Comparison of ENCODE assay signal across 23 cellular contexts in genomic region chr4:160772668-160773067, GRCh38.
"Had no signal": no experiment of that assay in that cellular context is flagged by ENCODE, and none has a peak within 500 bp of the region (broad histone marks: within the 10 kb centered on the region; RNA-seq: fewer than 3 reads in every experiment).

No MANE protein-coding gene starts in this region.

- H3K27ac Mint-ChIP-seq: activated T-cell treated with anti-CD3 and anti-CD28 coated beads, Interleukin-2, amount 50 U/mL, for 72 hours; nephron; stimulated activated naive CD8-positive, alpha-beta T cell treated with anti-CD3 and anti-CD28 coated beads, Interleukin-15, Interleukin-2, amounts not matched to agents 100 ng/mL and 50 ng/mL, for 24 hours had no signal

- H3K9me3 Mint-ChIP-seq: nephron had no signal

- H3K4me3 ChIP-seq: cardiac muscle cell, esophagus squamous epithelium, lower lobe of right lung, suprapubic skin, transverse colon, vagina had no signal

- H3K27me3 ChIP-seq: cardiac muscle cell, esophagus squamous epithelium, suprapubic skin, transverse colon, vagina had no signal

- DNase-seq: activated CD4-positive, alpha-beta T cell treated with anti-CD3 and anti-CD28 coated beads for 1 hour; activated CD8-positive, alpha-beta memory T cell treated with anti-CD3 and anti-CD28 coated beads for 24 hours; activated CD8-positive, alpha-beta memory T cell treated with anti-CD3 and anti-CD28 coated beads, Interleukin-2, amount 50 U/mL, for 48 hours; activated effector memory CD4-positive, alpha-beta T cell treated with anti-CD3 and anti-CD28 coated beads, Interleukin-2, amount 50 U/mL, for 16 hours; activated naive CD4-positive, alpha-beta T cell treated with anti-CD3 and anti-CD28 coated beads, Interleukin-2, amount 50 U/mL, for 16 hours; activated T-cell treated with anti-CD3 and anti-CD28 coated beads, Interleukin-2, amount 50 U/mL, for 72 hours; aorta; dermis blood vessel endothelial cell; effector memory CD4-positive, alpha-beta T cell; esophagus squamous epithelium; left colon; lower lobe of right lung; nucleus accumbens; right cardiac atrium; stimulated activated CD4-positive, alpha-beta T cell treated with anti-CD3 and anti-CD28 coated beads, Interleukin-2, amount 100 ng/mL, for 24 hours; T-helper 2 cell; transverse colon; WERI-Rb-1 had no signal

- ATAC-seq: activated T-cell treated with anti-CD3 and anti-CD28 coated beads, Interleukin-2, amount 50 U/mL, for 72 hours; left colon; lower lobe of right lung; right cardiac atrium had no signal

- H3K27ac ChIP-seq: cardiac muscle cell, esophagus squamous epithelium, lower lobe of right lung, suprapubic skin, transverse colon, vagina, WERI-Rb-1 had no signal

- H3K27me3 Mint-ChIP-seq: stimulated activated naive CD8-positive, alpha-beta T cell treated with anti-CD3 and anti-CD28 coated beads, Interleukin-15, Interleukin-2, amounts not matched to agents 100 ng/mL and 50 ng/mL, for 24 hours had no signal

- H3K9me3 ChIP-seq: esophagus squamous epithelium, lower lobe of right lung, suprapubic skin, transverse colon, vagina had no signal

- H3K4me1 Mint-ChIP-seq: nephron had no signal

- H3K36me3 ChIP-seq: cardiac muscle cell, esophagus squamous epithelium, lower lobe of right lung, suprapubic skin, transverse colon, vagina, WERI-Rb-1 had no signal

- H3K4me3 Mint-ChIP-seq: activated T-cell treated with anti-CD3 and anti-CD28 coated beads, Interleukin-2, amount 50 U/mL, for 72 hours; nephron; stimulated activated naive CD8-positive, alpha-beta T cell treated with anti-CD3 and anti-CD28 coated beads, Interleukin-15, Interleukin-2, amounts not matched to agents 100 ng/mL and 50 ng/mL, for 24 hours had no signal

- H3K4me1 ChIP-seq: esophagus squamous epithelium, lower lobe of right lung, suprapubic skin, transverse colon, vagina had no signal
